In genomic region chr18:23745366-23745765, GRCh38 we compare ENCODE assay signal across 20 cellular contexts. TPM values are rescaled to one million over a fixed set of nuclear protein-coding genes. Genes with fewer than 3 reads are reported as not detected.
A peak's percentile ranks its signal among the peaks of the same experiment; 100 is the strongest.
DNase-seq lines count a peak whose midpoint lies in the region; ATAC-seq and TF ChIP-seq lines count a peak whose summit lies in the region.
"Had no signal": no experiment of that assay in that cellular context is flagged by ENCODE, and none has a peak within 500 bp of the region (broad histone marks: within the 10 kb centered on the region; RNA-seq: fewer than 3 reads in every experiment).

No MANE protein-coding gene starts in this region.

- DNase-seq in left lung (no peak), lung (ENCODE audit: low spot score) (no peak), upper lobe of right lung (no peak), DMS153 treated with DMSO at 0.1 percent for 48 hours (lab: John Stamatoyannopoulos, UW; ENCODE audit: unreplicated experiment) (no peak), Kasumi-1 (lab: John Stamatoyannopoulos, UW) (no peak)
- no peak for DNase-seq in stimulated activated CD4-positive, alpha-beta T cell treated with anti-CD3 and anti-CD28 coated beads, Interleukin-12 subunit alpha, Interleukin-12 subunit beta, amount 100 ng/mL, for 4 hours
- DNase-seq: 8988T; ACHN; BE2C; C1 segment of cervical spinal cord; CD4-positive, alpha-beta memory T cell; CD4-positive, CD25-positive, alpha-beta regulatory T cell; CD8-positive, alpha-beta memory T cell; COR-L47; DMS 273 treated with DMSO at 0.1 percent for 48 hours; DMS153; DMS79 treated with DMSO at 0.1 percent for 48 hours; GF-D8 had no signal

- WGBS in lung, 2 donors, result 64 to 87% methylated on average over 2 of the region's 2 CpGs

- H3K9me3 ChIP-seq in left lung (no peaks in the 10 kb centered on the region), lung (ENCODE audit: control insufficient read depth in 2 of 2, insufficient read depth in 1 of 2, low read length in 1 of 2) (no peaks in the 10 kb centered on the region), upper lobe of right lung (no peaks in the 10 kb centered on the region)
- H3K9me3 ChIP-seq: BE2C, BLaER1 had no signal

- H3K27ac ChIP-seq in left lung, result no peak overlapping the region
- no peak overlapping the region for H3K27ac ChIP-seq in lung (ENCODE audit: low read depth in 1 of 2, low read length in 1 of 2)
- no peak overlapping the region for H3K27ac ChIP-seq in upper lobe of right lung
- H3K27ac ChIP-seq: BLaER1 had no signal

- no peaks in the 10 kb centered on the region for H3K36me3 ChIP-seq in left lung
- H3K36me3 ChIP-seq in lung (ENCODE audit: control insufficient read depth in 2 of 2, insufficient read depth in 2 of 2, low read length in 2 of 2), result no peaks in the 10 kb centered on the region
- no peaks in the 10 kb centered on the region for H3K36me3 ChIP-seq in upper lobe of right lung
- H3K36me3 ChIP-seq: BE2C, BLaER1 had no signal

- H3K4me1 ChIP-seq in left lung (no peaks in the 10 kb centered on the region), lung (ENCODE audit: control insufficient read depth in 2 of 2, insufficient read depth in 2 of 2, low read length in 2 of 2) (peaks cover 0 to 1% of the 10 kb centered on the region in 2 donors), upper lobe of right lung (no peaks in the 10 kb centered on the region)
- H3K4me1 ChIP-seq: BE2C had no signal

- intact Hi-C loops in left lung (cut with DNase I), result no loop called here
- intact Hi-C loops in upper lobe of right lung (cut with DNase I), result no loop called here

- H3K27me3 ChIP-seq in left lung, result peaks cover 0 to 5% of the 10 kb centered on the region in 2 donors
- no peaks in the 10 kb centered on the region for H3K27me3 ChIP-seq in lung (ENCODE audit: control insufficient read depth, insufficient read depth)
- no peaks in the 10 kb centered on the region for H3K27me3 ChIP-seq in upper lobe of right lung
- H3K27me3 ChIP-seq: BE2C, BLaER1 had no signal

- TF ChIP-seq CTCF in left lung (IDR thresholded peaks at IDR 0.05), result no peak
- TF ChIP-seq CTCF in lung (IDR thresholded peaks at IDR 0.05; ENCODE audit: control extremely low read depth, extremely low read depth), result no peak
- no peak for TF ChIP-seq CTCF in upper lobe of right lung (IDR thresholded peaks at IDR 0.05)

- H3K4me3 ChIP-seq in left lung, result no peak overlapping the region
- H3K4me3 ChIP-seq in lung, result no peak overlapping the region
- H3K4me3 ChIP-seq in upper lobe of right lung, result no peak overlapping the region
- H3K4me3 ChIP-seq: BLaER1 had no signal

- ATAC-seq in left lung (peak; percentile 69), lung (ENCODE audit: insufficient read depth, low FRiP score) (peak; percentile 33), upper lobe of right lung (peak; percentile 65)

RNA-seq across cellular contexts. Expression of gene LAMA3, which starts 56.1 kb away (rescaled TPM):
- total RNA-seq in left lung, result 100 to 1,000 TPM in 1 of 2 donors, 10 to 100 TPM in 1; 42.8 to 142 TPM
- 100 to 1,000 TPM in 1 of 2 donors, 10 to 100 TPM in 1; 81.0 to 110 TPM for total RNA-seq in lung
- polyA plus RNA-seq in lung, result 10 to 100 TPM; 14.1 to 22.8 TPM
- 139 TPM for total RNA-seq in upper lobe of right lung
- total RNA-seq: CD4-positive, alpha-beta memory T cell; CD4-positive, CD25-positive, alpha-beta regulatory T cell; CD8-positive, alpha-beta memory T cell had no signal
- polyA plus RNA-seq: CD14-positive monocyte; CD4-positive, alpha-beta memory T cell had no signal
